ENCODE assay signal across 2 cellular contexts in the genomic region with DNA sequence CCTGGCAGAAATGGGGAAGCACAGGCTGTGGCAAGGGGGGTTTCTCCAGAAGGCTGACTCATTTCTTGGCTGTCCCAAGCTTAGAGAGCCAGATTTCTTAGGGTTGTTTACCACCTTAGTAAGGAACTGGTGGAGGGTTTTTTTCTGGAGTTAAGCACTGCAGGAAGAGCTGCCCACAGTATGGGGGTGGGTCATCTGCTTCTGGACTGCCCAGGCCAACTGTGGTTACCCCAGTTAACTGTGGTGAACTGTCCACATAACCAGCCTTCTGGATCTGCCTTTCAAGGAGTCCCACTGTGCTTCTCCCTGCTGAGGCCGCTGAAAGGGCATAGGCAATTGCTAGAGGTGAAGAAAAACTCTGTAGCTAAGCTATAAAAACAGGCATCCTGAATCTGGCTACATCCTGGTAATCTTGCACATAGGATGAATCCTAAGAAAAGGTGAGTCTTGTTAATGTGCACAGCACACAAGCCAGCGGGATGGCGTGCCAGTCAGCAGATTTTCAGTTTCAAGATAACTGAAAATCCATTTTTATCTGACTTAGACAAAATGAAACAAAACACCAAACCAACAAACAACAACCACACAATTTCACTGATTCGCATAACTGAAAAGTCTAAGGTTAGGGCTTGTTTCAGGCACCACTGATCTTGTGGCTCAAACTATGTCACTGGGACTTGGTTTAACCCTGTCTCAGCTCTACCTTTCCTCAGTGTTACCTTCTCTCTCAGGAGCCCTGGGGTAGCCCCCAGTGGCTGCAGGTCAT.
TF ChIP-seq lines count a peak whose summit lies in the region.

No MANE protein-coding gene starts in this region.

TF ChIP-seq in SK-N-SH treated with all-trans-retinoic acid at 6 μM for 48 hours, 23 proteins besides CTCF, POLR2A, EP300 and RAD21 (continues in another document):
- TF ChIP-seq, protein P1, sequence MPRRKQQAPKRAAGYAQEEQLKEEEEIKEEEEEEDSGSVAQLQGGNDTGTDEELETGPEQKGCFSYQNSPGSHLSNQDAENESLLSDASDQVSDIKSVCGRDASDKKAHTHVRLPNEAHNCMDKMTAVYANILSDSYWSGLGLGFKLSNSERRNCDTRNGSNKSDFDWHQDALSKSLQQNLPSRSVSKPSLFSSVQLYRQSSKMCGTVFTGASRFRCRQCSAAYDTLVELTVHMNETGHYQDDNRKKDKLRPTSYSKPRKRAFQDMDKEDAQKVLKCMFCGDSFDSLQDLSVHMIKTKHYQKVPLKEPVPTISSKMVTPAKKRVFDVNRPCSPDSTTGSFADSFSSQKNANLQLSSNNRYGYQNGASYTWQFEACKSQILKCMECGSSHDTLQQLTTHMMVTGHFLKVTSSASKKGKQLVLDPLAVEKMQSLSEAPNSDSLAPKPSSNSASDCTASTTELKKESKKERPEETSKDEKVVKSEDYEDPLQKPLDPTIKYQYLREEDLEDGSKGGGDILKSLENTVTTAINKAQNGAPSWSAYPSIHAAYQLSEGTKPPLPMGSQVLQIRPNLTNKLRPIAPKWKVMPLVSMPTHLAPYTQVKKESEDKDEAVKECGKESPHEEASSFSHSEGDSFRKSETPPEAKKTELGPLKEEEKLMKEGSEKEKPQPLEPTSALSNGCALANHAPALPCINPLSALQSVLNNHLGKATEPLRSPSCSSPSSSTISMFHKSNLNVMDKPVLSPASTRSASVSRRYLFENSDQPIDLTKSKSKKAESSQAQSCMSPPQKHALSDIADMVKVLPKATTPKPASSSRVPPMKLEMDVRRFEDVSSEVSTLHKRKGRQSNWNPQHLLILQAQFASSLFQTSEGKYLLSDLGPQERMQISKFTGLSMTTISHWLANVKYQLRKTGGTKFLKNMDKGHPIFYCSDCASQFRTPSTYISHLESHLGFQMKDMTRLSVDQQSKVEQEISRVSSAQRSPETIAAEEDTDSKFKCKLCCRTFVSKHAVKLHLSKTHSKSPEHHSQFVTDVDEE (CRISPR knock-in tag; IDR thresholded peaks at IDR 0.05): no peak
- TF ChIP-seq TOX (CRISPR knock-in tag; IDR thresholded peaks at IDR 0.05; ENCODE audit: borderline replicate concordance): no peak
- no peak for TF ChIP-seq TCF4 (CRISPR knock-in tag; IDR thresholded peaks at IDR 0.05; ENCODE audit: borderline replicate concordance)
- no peak for TF ChIP-seq ISL1 (CRISPR knock-in tag; IDR thresholded peaks at IDR 0.05)
- TF ChIP-seq CSDC2 (CRISPR knock-in tag; IDR thresholded peaks at IDR 0.05): no peak
- TF ChIP-seq, protein P2, sequence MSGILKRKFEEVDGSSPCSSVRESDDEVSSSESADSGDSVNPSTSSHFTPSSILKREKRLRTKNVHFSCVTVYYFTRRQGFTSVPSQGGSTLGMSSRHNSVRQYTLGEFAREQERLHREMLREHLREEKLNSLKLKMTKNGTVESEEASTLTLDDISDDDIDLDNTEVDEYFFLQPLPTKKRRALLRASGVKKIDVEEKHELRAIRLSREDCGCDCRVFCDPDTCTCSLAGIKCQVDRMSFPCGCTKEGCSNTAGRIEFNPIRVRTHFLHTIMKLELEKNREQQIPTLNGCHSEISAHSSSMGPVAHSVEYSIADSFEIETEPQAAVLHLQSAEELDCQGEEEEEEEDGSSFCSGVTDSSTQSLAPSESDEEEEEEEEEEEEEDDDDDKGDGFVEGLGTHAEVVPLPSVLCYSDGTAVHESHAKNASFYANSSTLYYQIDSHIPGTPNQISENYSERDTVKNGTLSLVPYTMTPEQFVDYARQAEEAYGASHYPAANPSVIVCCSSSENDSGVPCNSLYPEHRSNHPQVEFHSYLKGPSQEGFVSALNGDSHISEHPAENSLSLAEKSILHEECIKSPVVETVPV (CRISPR knock-in tag; IDR thresholded peaks at IDR 0.05): no peak
- no peak for TF ChIP-seq ZFP3 (CRISPR knock-in tag; IDR thresholded peaks at IDR 0.05)
- no peak for TF ChIP-seq ZNF565 (CRISPR knock-in tag; conservative IDR thresholded peaks at IDR 0.05; ENCODE audit: low read depth)
- no peak for TF ChIP-seq ZFP30 (CRISPR knock-in tag; IDR thresholded peaks at IDR 0.05)
- TF ChIP-seq, protein P3, sequence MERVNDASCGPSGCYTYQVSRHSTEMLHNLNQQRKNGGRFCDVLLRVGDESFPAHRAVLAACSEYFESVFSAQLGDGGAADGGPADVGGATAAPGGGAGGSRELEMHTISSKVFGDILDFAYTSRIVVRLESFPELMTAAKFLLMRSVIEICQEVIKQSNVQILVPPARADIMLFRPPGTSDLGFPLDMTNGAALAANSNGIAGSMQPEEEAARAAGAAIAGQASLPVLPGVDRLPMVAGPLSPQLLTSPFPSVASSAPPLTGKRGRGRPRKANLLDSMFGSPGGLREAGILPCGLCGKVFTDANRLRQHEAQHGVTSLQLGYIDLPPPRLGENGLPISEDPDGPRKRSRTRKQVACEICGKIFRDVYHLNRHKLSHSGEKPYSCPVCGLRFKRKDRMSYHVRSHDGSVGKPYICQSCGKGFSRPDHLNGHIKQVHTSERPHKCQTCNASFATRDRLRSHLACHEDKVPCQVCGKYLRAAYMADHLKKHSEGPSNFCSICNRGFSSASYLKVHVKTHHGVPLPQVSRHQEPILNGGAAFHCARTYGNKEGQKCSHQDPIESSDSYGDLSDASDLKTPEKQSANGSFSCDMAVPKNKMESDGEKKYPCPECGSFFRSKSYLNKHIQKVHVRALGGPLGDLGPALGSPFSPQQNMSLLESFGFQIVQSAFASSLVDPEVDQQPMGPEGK (CRISPR knock-in tag; IDR thresholded peaks at IDR 0.05; ENCODE audit: borderline replicate concordance): no peak
- no peak for TF ChIP-seq SNAI2 (CRISPR knock-in tag; IDR thresholded peaks at IDR 0.05)
- TF ChIP-seq ARNTL (CRISPR knock-in tag; IDR thresholded peaks at IDR 0.05; ENCODE audit: borderline replicate concordance, low read depth): no peak
- TF ChIP-seq GLIS3 (CRISPR knock-in tag; IDR thresholded peaks at IDR 0.05): no peak
- TF ChIP-seq ZNF8 (CRISPR knock-in tag; IDR thresholded peaks at IDR 0.05): no peak
- TF ChIP-seq, protein P4, sequence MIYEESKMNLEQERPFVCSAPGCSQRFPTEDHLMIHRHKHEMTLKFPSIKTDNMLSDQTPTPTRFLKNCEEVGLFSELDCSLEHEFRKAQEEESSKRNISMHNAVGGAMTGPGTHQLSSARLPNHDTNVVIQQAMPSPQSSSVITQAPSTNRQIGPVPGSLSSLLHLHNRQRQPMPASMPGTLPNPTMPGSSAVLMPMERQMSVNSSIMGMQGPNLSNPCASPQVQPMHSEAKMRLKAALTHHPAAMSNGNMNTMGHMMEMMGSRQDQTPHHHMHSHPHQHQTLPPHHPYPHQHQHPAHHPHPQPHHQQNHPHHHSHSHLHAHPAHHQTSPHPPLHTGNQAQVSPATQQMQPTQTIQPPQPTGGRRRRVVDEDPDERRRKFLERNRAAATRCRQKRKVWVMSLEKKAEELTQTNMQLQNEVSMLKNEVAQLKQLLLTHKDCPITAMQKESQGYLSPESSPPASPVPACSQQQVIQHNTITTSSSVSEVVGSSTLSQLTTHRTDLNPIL (CRISPR knock-in tag; IDR thresholded peaks at IDR 0.05; ENCODE audit: low read depth): no peak
- no peak for TF ChIP-seq PPARA (CRISPR knock-in tag; IDR thresholded peaks at IDR 0.05; ENCODE audit: borderline replicate concordance)

TF ChIP-seq in SK-N-SH, 30 proteins besides CTCF, POLR2A, EP300 and RAD21 (continued from another document):
- TF ChIP-seq, protein P5, sequence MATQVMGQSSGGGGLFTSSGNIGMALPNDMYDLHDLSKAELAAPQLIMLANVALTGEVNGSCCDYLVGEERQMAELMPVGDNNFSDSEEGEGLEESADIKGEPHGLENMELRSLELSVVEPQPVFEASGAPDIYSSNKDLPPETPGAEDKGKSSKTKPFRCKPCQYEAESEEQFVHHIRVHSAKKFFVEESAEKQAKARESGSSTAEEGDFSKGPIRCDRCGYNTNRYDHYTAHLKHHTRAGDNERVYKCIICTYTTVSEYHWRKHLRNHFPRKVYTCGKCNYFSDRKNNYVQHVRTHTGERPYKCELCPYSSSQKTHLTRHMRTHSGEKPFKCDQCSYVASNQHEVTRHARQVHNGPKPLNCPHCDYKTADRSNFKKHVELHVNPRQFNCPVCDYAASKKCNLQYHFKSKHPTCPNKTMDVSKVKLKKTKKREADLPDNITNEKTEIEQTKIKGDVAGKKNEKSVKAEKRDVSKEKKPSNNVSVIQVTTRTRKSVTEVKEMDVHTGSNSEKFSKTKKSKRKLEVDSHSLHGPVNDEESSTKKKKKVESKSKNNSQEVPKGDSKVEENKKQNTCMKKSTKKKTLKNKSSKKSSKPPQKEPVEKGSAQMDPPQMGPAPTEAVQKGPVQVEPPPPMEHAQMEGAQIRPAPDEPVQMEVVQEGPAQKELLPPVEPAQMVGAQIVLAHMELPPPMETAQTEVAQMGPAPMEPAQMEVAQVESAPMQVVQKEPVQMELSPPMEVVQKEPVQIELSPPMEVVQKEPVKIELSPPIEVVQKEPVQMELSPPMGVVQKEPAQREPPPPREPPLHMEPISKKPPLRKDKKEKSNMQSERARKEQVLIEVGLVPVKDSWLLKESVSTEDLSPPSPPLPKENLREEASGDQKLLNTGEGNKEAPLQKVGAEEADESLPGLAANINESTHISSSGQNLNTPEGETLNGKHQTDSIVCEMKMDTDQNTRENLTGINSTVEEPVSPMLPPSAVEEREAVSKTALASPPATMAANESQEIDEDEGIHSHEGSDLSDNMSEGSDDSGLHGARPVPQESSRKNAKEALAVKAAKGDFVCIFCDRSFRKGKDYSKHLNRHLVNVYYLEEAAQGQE (IDR thresholded peaks at IDR 0.05; ENCODE audit: low read depth, low read length): no peak
- TF ChIP-seq POLR2AphosphoS5 (IDR thresholded peaks at IDR 0.05; ENCODE audit: low read depth, low read length) (no peak), ELF1 (IDR thresholded peaks at IDR 0.05) (no peak), JUND (IDR thresholded peaks at IDR 0.05) (no peak), TEAD4 (IDR thresholded peaks at IDR 0.05; ENCODE audit: borderline replicate concordance, insufficient read depth) (no peak), TAF1 (IDR thresholded peaks at IDR 0.05; ENCODE audit: borderline replicate concordance, low read depth, low read length) (no peak), YY1 (IDR thresholded peaks at IDR 0.05; ENCODE audit: low read depth) (no peak), RCOR1 (IDR thresholded peaks at IDR 0.05; ENCODE audit: low read length) (no peak), MEF2A (IDR thresholded peaks at IDR 0.05; ENCODE audit: borderline replicate concordance, low read depth) (no peak), SIN3A (IDR thresholded peaks at IDR 0.05; ENCODE audit: borderline replicate concordance, low read depth, low read length) (no peak), RFX5 (IDR thresholded peaks at IDR 0.05; ENCODE audit: low read length) (no peak)
- TF ChIP-seq, protein P6, sequence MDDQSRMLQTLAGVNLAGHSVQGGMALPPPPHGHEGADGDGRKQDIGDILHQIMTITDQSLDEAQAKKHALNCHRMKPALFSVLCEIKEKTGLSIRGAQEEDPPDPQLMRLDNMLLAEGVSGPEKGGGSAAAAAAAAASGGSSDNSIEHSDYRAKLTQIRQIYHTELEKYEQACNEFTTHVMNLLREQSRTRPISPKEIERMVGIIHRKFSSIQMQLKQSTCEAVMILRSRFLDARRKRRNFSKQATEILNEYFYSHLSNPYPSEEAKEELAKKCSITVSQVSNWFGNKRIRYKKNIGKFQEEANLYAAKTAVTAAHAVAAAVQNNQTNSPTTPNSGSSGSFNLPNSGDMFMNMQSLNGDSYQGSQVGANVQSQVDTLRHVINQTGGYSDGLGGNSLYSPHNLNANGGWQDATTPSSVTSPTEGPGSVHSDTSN (IDR thresholded peaks at IDR 0.05): no peak
- TF ChIP-seq, protein P7, sequence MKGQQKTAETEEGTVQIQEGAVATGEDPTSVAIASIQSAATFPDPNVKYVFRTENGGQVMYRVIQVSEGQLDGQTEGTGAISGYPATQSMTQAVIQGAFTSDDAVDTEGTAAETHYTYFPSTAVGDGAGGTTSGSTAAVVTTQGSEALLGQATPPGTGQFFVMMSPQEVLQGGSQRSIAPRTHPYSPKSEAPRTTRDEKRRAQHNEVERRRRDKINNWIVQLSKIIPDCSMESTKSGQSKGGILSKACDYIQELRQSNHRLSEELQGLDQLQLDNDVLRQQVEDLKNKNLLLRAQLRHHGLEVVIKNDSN (IDR thresholded peaks at IDR 0.05; ENCODE audit: borderline replicate concordance, low read depth): no peak
- TF ChIP-seq, protein P8, sequence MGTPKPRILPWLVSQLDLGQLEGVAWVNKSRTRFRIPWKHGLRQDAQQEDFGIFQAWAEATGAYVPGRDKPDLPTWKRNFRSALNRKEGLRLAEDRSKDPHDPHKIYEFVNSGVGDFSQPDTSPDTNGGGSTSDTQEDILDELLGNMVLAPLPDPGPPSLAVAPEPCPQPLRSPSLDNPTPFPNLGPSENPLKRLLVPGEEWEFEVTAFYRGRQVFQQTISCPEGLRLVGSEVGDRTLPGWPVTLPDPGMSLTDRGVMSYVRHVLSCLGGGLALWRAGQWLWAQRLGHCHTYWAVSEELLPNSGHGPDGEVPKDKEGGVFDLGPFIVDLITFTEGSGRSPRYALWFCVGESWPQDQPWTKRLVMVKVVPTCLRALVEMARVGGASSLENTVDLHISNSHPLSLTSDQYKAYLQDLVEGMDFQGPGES (IDR thresholded peaks at IDR 0.05; ENCODE audit: low read depth, low read length): no peak
